In the genomic region with DNA sequence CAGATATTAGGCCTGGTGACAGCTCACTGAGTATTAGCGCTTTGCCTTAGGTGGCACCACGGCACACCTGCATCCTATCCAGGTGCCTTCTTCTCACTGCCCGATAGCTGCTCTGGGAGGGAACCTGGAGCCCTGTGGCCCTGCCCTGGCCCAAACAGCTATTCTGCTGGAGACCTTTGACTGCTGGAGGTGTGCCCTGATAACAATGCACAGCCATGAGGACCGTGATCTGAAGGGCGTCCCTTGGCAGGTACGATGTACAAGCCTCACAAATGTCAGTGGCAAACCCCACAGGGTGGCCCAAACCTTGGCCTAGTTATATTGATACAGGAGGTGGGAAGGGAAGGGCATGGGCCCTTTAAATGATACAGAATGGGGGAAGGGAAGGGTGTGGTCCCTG, we compare ENCODE assay signal across 16 cellular contexts.
DNase-seq lines count a peak whose midpoint lies in the region; TF ChIP-seq lines count a peak whose summit lies in the region.
"Had no signal": no experiment of that assay in that cellular context is flagged by ENCODE, and none has a peak within 500 bp of the region (broad histone marks: within the 10 kb centered on the region; RNA-seq: fewer than 3 reads in every experiment).

No MANE protein-coding gene starts in this region.

- peaks cover 2% of the 10 kb centered on the region for H3K27me3 Mint-ChIP-seq in endodermal cell (ENCODE audit: insufficient read depth)
- no peaks in the 10 kb centered on the region for H3K27me3 Mint-ChIP-seq in osteocyte (ENCODE audit: unreplicated experiment)
- no peaks in the 10 kb centered on the region for H3K27me3 Mint-ChIP-seq in MCF 10A (ENCODE audit: insufficient read depth, unreplicated experiment)

- H3K27ac ChIP-seq in right atrium auricular region (no peak overlapping the region), endodermal cell (ENCODE audit: low read depth, low read length) (no peak overlapping the region)

- TF ChIP-seq CTCF in right atrium auricular region (IDR thresholded peaks at IDR 0.05) = no peak
- no peak for TF ChIP-seq CTCF in endodermal cell (conservative IDR thresholded peaks at IDR 0.05)
- TF ChIP-seq CTCF in osteocyte (IDR thresholded peaks at IDR 0.05) = no peak
- TF ChIP-seq CTCF in MCF 10A (IDR thresholded peaks at IDR 0.05; ENCODE audit: unreplicated experiment) = no peak

- H3K4me3 Mint-ChIP-seq in endodermal cell (no peak overlapping the region), osteocyte (ENCODE audit: unreplicated experiment) (no peak overlapping the region), MCF 10A (ENCODE audit: unreplicated experiment) (no peak overlapping the region)
- H3K4me3 Mint-ChIP-seq: CD4-positive, CD25-positive, alpha-beta regulatory T cell; CD8-positive, alpha-beta memory T cell; GM23338; HFFc6 had no signal

- H3K27ac Mint-ChIP-seq in endodermal cell (no peak overlapping the region), osteocyte (ENCODE audit: unreplicated experiment) (no peak overlapping the region), MCF 10A (ENCODE audit: low read depth, unreplicated experiment) (no peak overlapping the region)
- H3K27ac Mint-ChIP-seq: CD4-positive, CD25-positive, alpha-beta regulatory T cell; GM23338; HFFc6 had no signal

- CTCF ChIA-PET in MCF 10A (lab: Yijun Ruan, JAX) = no interaction called here

- H3K27me3 ChIP-seq in right atrium auricular region (no peaks in the 10 kb centered on the region), endodermal cell (ENCODE audit: control insufficient read depth, insufficient read depth, low read length, poor library complexity, severe bottlenecking) (no peaks in the 10 kb centered on the region)
- H3K27me3 ChIP-seq: BE2C had no signal

- no peaks in the 10 kb centered on the region for H3K9me3 Mint-ChIP-seq in endodermal cell
- peaks cover 1% of the 10 kb centered on the region for H3K9me3 Mint-ChIP-seq in osteocyte (ENCODE audit: unreplicated experiment)
- H3K9me3 Mint-ChIP-seq in MCF 10A (ENCODE audit: unreplicated experiment) = peaks cover 18% of the 10 kb centered on the region
- H3K9me3 Mint-ChIP-seq: CD4-positive, CD25-positive, alpha-beta regulatory T cell; CD8-positive, alpha-beta memory T cell had no signal

- intact Hi-C loops in cardiac septum (cut with DNase I) = no loop called here
- intact Hi-C loops in MCF 10A (cut with micrococcal nuclease) = no loop called here

- no peaks in the 10 kb centered on the region for H3K4me1 ChIP-seq in right atrium auricular region
- no peaks in the 10 kb centered on the region for H3K4me1 ChIP-seq in endodermal cell (ENCODE audit: control insufficient read depth, insufficient read depth, low read length)

- H3K36me3 Mint-ChIP-seq in endodermal cell (ENCODE audit: low read depth) = no peaks in the 10 kb centered on the region
- no peaks in the 10 kb centered on the region for H3K36me3 Mint-ChIP-seq in osteocyte (ENCODE audit: unreplicated experiment)
- H3K36me3 Mint-ChIP-seq in MCF 10A (ENCODE audit: insufficient read depth, unreplicated experiment) = no peaks in the 10 kb centered on the region
- H3K36me3 Mint-ChIP-seq: CD4-positive, CD25-positive, alpha-beta regulatory T cell; CD8-positive, alpha-beta memory T cell had no signal

- WGBS in endodermal cell (ENCODE audit: insufficient coverage in 1 of 2, insufficient read length in 1 of 2), 2 experiments = 95 to 98% methylated on average over 6 of the region's 6 CpGs

- H3K4me1 Mint-ChIP-seq in endodermal cell (peaks cover 10% of the 10 kb centered on the region), osteocyte (ENCODE audit: unreplicated experiment) (no peaks in the 10 kb centered on the region), MCF 10A (ENCODE audit: insufficient read depth, unreplicated experiment) (no peaks in the 10 kb centered on the region)
- H3K4me1 Mint-ChIP-seq: CD4-positive, CD25-positive, alpha-beta regulatory T cell; CD8-positive, alpha-beta memory T cell; GM23338 had no signal

- POLR2A ChIA-PET in MCF 10A (lab: Yijun Ruan, JAX) = no interaction called here

- H3K4me3 ChIP-seq in right atrium auricular region = no peak overlapping the region
- H3K4me3 ChIP-seq in endodermal cell (ENCODE audit: low read length) = no peak overlapping the region
- H3K4me3 ChIP-seq: GM23338 had no signal

- no peaks in the 10 kb centered on the region for H3K9me3 ChIP-seq in right atrium auricular region
- no peaks in the 10 kb centered on the region for H3K9me3 ChIP-seq in endodermal cell (ENCODE audit: control insufficient read depth, low read length)
- H3K9me3 ChIP-seq: BE2C had no signal

- DNase-seq in cardiac septum (ENCODE audit: low spot score) = peak; percentile 53
- no peak for DNase-seq in right atrium auricular region (ENCODE audit: low spot score)
- DNase-seq in endodermal cell = peak; percentile 16
- DNase-seq in osteocyte (ENCODE audit: extremely low spot score, unreplicated experiment) = peak; percentile 44
- DNase-seq in MCF 10A (ENCODE audit: unreplicated experiment) = no peak
- DNase-seq in hippocampal formation (lab: John Stamatoyannopoulos, UW) = no peak
- no peak for DNase-seq in NCI-H510A (lab: John Stamatoyannopoulos, UW)
- DNase-seq: ACHN; BE2C; C1 segment of cervical spinal cord; CD4-positive, CD25-positive, alpha-beta regulatory T cell; CD8-positive, alpha-beta memory T cell; COR-L47; HFFc6; IMR-90 had no signal

- H3K36me3 ChIP-seq in right atrium auricular region (no peaks in the 10 kb centered on the region), endodermal cell (ENCODE audit: control insufficient read depth, insufficient read depth, low read length) (no peaks in the 10 kb centered on the region)
- H3K36me3 ChIP-seq: BE2C had no signal

- BruUV-seq in MCF 10A (replicated peaks; lab: Mats Ljungman, UMichigan) = no TSS peak

- H3K9ac ChIP-seq in endodermal cell (ENCODE audit: extremely low read depth, low read length, poor library complexity, severe bottlenecking) = no peak overlapping the region

Comparison
In these comparisons a context has a peak if more than half of its experiments do, and no peak if none do; other contexts are left out.
1. DNase-seq: peak in cardiac septum (single experiment), endodermal cell (single experiment) and osteocyte (single experiment); none in right atrium auricular region (single experiment), MCF 10A (single experiment), hippocampal formation (0 of 2) and NCI-H510A (single experiment).